In genomic region chr7:48781783-48782182, GRCh38 we compare ENCODE assay signal across 16 cellular contexts.
DNase-seq lines count a peak whose midpoint lies in the region; ATAC-seq lines count a peak whose summit lies in the region.
"Had no signal": no experiment of that assay in that cellular context is flagged by ENCODE, and none has a peak within 500 bp of the region (broad histone marks: within the 10 kb centered on the region; RNA-seq: fewer than 3 reads in every experiment).

No MANE protein-coding gene starts in this region.

- H3K36me3 Mint-ChIP-seq in activated T-helper 17 cell treated with anti-CD3 and anti-CD28 coated beads, Interleukin-2, amount 50 U/mL, for 72 hours (ENCODE audit: low read depth), result no peaks in the 10 kb centered on the region
- H3K36me3 Mint-ChIP-seq: CD8-positive, alpha-beta memory T cell had no signal

- H3K4me1 ChIP-seq in SJCRH30, result peaks cover 3% of the 10 kb centered on the region
- H3K4me1 ChIP-seq: body of pancreas, HAP-1 had no signal

- H3K36me3 ChIP-seq in SJCRH30, result no peaks in the 10 kb centered on the region
- H3K36me3 ChIP-seq: HAP-1 had no signal

- H3K9me3 Mint-ChIP-seq in activated T-helper 17 cell treated with anti-CD3 and anti-CD28 coated beads, Interleukin-2, amount 50 U/mL, for 72 hours, result peaks cover 26% of the 10 kb centered on the region

- no peak overlapping the region for H3K4me3 Mint-ChIP-seq in activated T-helper 17 cell treated with anti-CD3 and anti-CD28 coated beads, Interleukin-2, amount 50 U/mL, for 72 hours
- H3K4me3 Mint-ChIP-seq: CD8-positive, alpha-beta memory T cell; stimulated activated naive CD8-positive, alpha-beta T cell treated with anti-CD3 and anti-CD28 coated beads, Interleukin-15, Interleukin-2, amounts not matched to agents 100 ng/mL and 50 ng/mL, for 24 hours had no signal

- no peaks in the 10 kb centered on the region for H3K27me3 Mint-ChIP-seq in activated T-helper 17 cell treated with anti-CD3 and anti-CD28 coated beads, Interleukin-2, amount 50 U/mL, for 72 hours
- H3K27me3 Mint-ChIP-seq: CD8-positive, alpha-beta memory T cell; stimulated activated naive CD8-positive, alpha-beta T cell treated with anti-CD3 and anti-CD28 coated beads, Interleukin-15, Interleukin-2, amounts not matched to agents 100 ng/mL and 50 ng/mL, for 24 hours had no signal

- H3K9me3 ChIP-seq in SJCRH30 (replicated peaks), result no peaks in the 10 kb centered on the region
- H3K9me3 ChIP-seq: body of pancreas had no signal

- intact Hi-C loops in head of caudate nucleus (cut with DNase I), result no loop called here

- ATAC-seq in activated T-helper 17 cell treated with anti-CD3 and anti-CD28 coated beads, Interleukin-2, amount 50 U/mL, for 72 hours (replicated peaks), result no peak
- ATAC-seq: body of pancreas had no signal

- no peaks in the 10 kb centered on the region; the same call in 1 of the 2 replicates for H3K27me3 ChIP-seq in SJCRH30
- H3K27me3 ChIP-seq: body of pancreas had no signal

- peak; percentile 23 for DNase-seq in NCI-H1105 treated with DMSO at 0.1 percent for 48 hours (lab: John Stamatoyannopoulos, UW)
- DNase-seq in NCI-H1105 (lab: John Stamatoyannopoulos, UW), result no peak
- DNase-seq in NCI-H1092 (lab: John Stamatoyannopoulos, UW), result peak; percentile 50
- peak; percentile 5 to 39 for DNase-seq in SJCRH30
- DNase-seq in kidney tubule cell (ENCODE audit: low spot score), result peak; percentile 19
- no peak for DNase-seq in stimulated activated CD4-positive, alpha-beta T cell treated with anti-CD3 and anti-CD28 coated beads, Interleukin-2, amount 100 ng/mL, for 48 hours
- DNase-seq in head of caudate nucleus, result no peak
- DNase-seq: activated CD4-positive, alpha-beta T cell treated with anti-CD3 and anti-CD28 coated beads, Interleukin-2, amount 50 U/mL, for 1 hour; body of pancreas; CD8-positive, alpha-beta memory T cell; NCI-H2227 treated with DMSO at 0.1 percent for 48 hours; nucleus accumbens had no signal

- no peak overlapping the region for H3K4me3 ChIP-seq in SJCRH30
- H3K4me3 ChIP-seq: body of pancreas, HAP-1 had no signal

- H3K27ac ChIP-seq in SJCRH30, result no peak overlapping the region
- H3K27ac ChIP-seq: body of pancreas had no signal

- no peak overlapping the region for H3K27ac Mint-ChIP-seq in activated T-helper 17 cell treated with anti-CD3 and anti-CD28 coated beads, Interleukin-2, amount 50 U/mL, for 72 hours
- H3K27ac Mint-ChIP-seq: activated T-helper 2 cell treated with anti-CD3 and anti-CD28 coated beads, Interferon-gamma antibody, Interleukin-2, Interleukin-4, amounts not matched to agents 10 μg/mL and 5 μg/mL and 100 μg/mL, durations not matched to agents 14 hours and 24 hours and 36 hours; CD8-positive, alpha-beta memory T cell; stimulated activated naive CD8-positive, alpha-beta T cell treated with anti-CD3 and anti-CD28 coated beads, Interleukin-15, Interleukin-2, amounts not matched to agents 100 ng/mL and 50 ng/mL, for 24 hours had no signal

- no peaks in the 10 kb centered on the region for H3K4me1 Mint-ChIP-seq in activated T-helper 17 cell treated with anti-CD3 and anti-CD28 coated beads, Interleukin-2, amount 50 U/mL, for 72 hours
- H3K4me1 Mint-ChIP-seq: CD8-positive, alpha-beta memory T cell had no signal

Comparison
In these comparisons a context has a peak if more than half of its experiments do, and no peak if none do; other contexts are left out.
1. DNase-seq: peak in NCI-H1105 treated with DMSO at 0.1 percent for 48 hours (single experiment), NCI-H1092 (single experiment), SJCRH30 (2 of 2) and kidney tubule cell (single experiment); none in NCI-H1105 (single experiment), stimulated activated CD4-positive, alpha-beta T cell treated with anti-CD3 and anti-CD28 coated beads, Interleukin-2, amount 100 ng/mL, for 48 hours (0 of 2) and head of caudate nucleus (0 of 42).